In the genomic region with DNA sequence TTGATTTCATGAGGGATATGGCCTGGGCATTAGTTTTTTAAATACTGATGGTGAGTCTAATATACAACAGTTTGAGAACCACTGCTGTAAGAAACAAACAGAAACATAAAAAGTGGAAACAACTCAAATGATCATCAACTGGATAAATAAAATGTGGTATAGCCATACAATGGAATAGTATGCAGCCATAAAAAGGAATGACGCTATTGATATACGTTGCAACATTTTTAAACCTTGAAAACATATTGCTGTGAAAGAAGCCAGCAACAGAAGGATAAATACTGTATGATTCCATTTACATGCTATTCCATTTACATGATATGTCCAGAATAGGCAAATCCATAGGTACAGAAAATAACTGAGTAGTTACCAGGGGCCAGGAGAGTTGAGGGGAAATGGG, we compare ENCODE assay signal across 1 cellular context.
TF ChIP-seq lines count a peak whose summit lies in the region.

No MANE protein-coding gene starts in this region.

TF ChIP-seq in HEK293, 187 proteins besides CTCF, POLR2A, EP300 and RAD21 (continued from another document):
- peak; percentile 93 for TF ChIP-seq ZNF146 (tag by site-specific recombination; IDR thresholded peaks at IDR 0.05)
TF ChIP-seq in HEK293: peak in this region for 2.
